ENCODE assay signal across 10 cellular contexts in genomic region chr1:19437911-19438310, GRCh38. TPM values are rescaled to one million over a fixed set of nuclear protein-coding genes. Genes with fewer than 3 reads are reported as not detected.
DNase-seq lines count a peak whose midpoint lies in the region; ATAC-seq and TF ChIP-seq lines count a peak whose summit lies in the region.
"Had no signal": no experiment of that assay in that cellular context is flagged by ENCODE, and none has a peak within 500 bp of the region (broad histone marks: within the 10 kb centered on the region; RNA-seq: fewer than 3 reads in every experiment).

No MANE protein-coding gene starts in this region.

- H3K27ac ChIP-seq in ovary = peak overlapping the region; percentile 82 to 95
- H3K27ac ChIP-seq: BLaER1 had no signal

- WGBS in ovary, 3 donors = 1 to 6% (median 5%) methylated on average over 17 of the region's 17 CpGs

- CTCF ChIA-PET in activated CD8-positive, alpha-beta memory T cell treated with anti-CD3 and anti-CD28 coated beads, Interleukin-2, amount 10 ng/mL, durations not matched to agents 7 days and 5 days (lab: Charles Lee) = interaction anchor here (1.3 kb wide), 1 partner anchor 50 kb away, joined by 3 read pairs; no protein-coding TSS in a partner anchor

- peak; percentile 75 for TF ChIP-seq EP300 in ovary (IDR thresholded peaks at IDR 0.05)

- peaks cover 96% of the 10 kb centered on the region for H3K4me1 Mint-ChIP-seq in stimulated activated naive CD8-positive, alpha-beta T cell treated with anti-CD3 and anti-CD28 coated beads, Interleukin-15, Interleukin-2, amounts not matched to agents 100 ng/mL and 50 ng/mL, for 24 hours (ENCODE audit: low read depth)
- peaks cover 57% of the 10 kb centered on the region for H3K4me1 Mint-ChIP-seq in glutamatergic neuron (ENCODE audit: low read depth, unreplicated experiment)
- peaks cover 73% of the 10 kb centered on the region for H3K4me1 Mint-ChIP-seq in activated CD8-positive, alpha-beta memory T cell treated with anti-CD3 and anti-CD28 coated beads, Interleukin-2, amount 10 ng/mL, durations not matched to agents 7 days and 5 days

- H3K27me3 Mint-ChIP-seq in stimulated activated naive CD8-positive, alpha-beta T cell treated with anti-CD3 and anti-CD28 coated beads, Interleukin-15, Interleukin-2, amounts not matched to agents 100 ng/mL and 50 ng/mL, for 24 hours = no peaks in the 10 kb centered on the region
- peaks cover 2% of the 10 kb centered on the region for H3K27me3 Mint-ChIP-seq in glutamatergic neuron (ENCODE audit: unreplicated experiment)
- no peaks in the 10 kb centered on the region for H3K27me3 Mint-ChIP-seq in activated CD8-positive, alpha-beta memory T cell treated with anti-CD3 and anti-CD28 coated beads, Interleukin-2, amount 10 ng/mL, durations not matched to agents 7 days and 5 days

- no peak overlapping the region for H3K4me3 Mint-ChIP-seq in stimulated activated naive CD8-positive, alpha-beta T cell treated with anti-CD3 and anti-CD28 coated beads, Interleukin-15, Interleukin-2, amounts not matched to agents 100 ng/mL and 50 ng/mL, for 24 hours
- H3K4me3 Mint-ChIP-seq in glutamatergic neuron (ENCODE audit: unreplicated experiment) = no peak overlapping the region
- H3K4me3 Mint-ChIP-seq in activated CD8-positive, alpha-beta memory T cell treated with anti-CD3 and anti-CD28 coated beads, Interleukin-2, amount 10 ng/mL, durations not matched to agents 7 days and 5 days = no peak overlapping the region

- H3K9me3 ChIP-seq in ovary (no peaks in the 10 kb centered on the region), HAP-1 (no peaks in the 10 kb centered on the region)
- H3K9me3 ChIP-seq: BLaER1 had no signal

- H3K4me3 ChIP-seq in ovary (no peak overlapping the region), HAP-1 (no peak overlapping the region)
- H3K4me3 ChIP-seq: BLaER1 had no signal

- TF ChIP-seq POLR2A in ovary (IDR thresholded peaks at IDR 0.05) = peak; percentile 41

- TF ChIP-seq CTCF in glutamatergic neuron (IDR thresholded peaks at IDR 0.05; ENCODE audit: partially characterized antibody, unreplicated experiment) (no peak), ovary (IDR thresholded peaks at IDR 0.05) (no peak)

- no peaks in the 10 kb centered on the region for H3K9me3 Mint-ChIP-seq in stimulated activated naive CD8-positive, alpha-beta T cell treated with anti-CD3 and anti-CD28 coated beads, Interleukin-15, Interleukin-2, amounts not matched to agents 100 ng/mL and 50 ng/mL, for 24 hours
- H3K9me3 Mint-ChIP-seq in glutamatergic neuron (ENCODE audit: unreplicated experiment) = peaks cover 6% of the 10 kb centered on the region
- no peaks in the 10 kb centered on the region for H3K9me3 Mint-ChIP-seq in activated CD8-positive, alpha-beta memory T cell treated with anti-CD3 and anti-CD28 coated beads, Interleukin-2, amount 10 ng/mL, durations not matched to agents 7 days and 5 days (ENCODE audit: low read depth)

- peak overlapping the region; percentile 49 for H3K27ac Mint-ChIP-seq in stimulated activated naive CD8-positive, alpha-beta T cell treated with anti-CD3 and anti-CD28 coated beads, Interleukin-15, Interleukin-2, amounts not matched to agents 100 ng/mL and 50 ng/mL, for 24 hours
- H3K27ac Mint-ChIP-seq in glutamatergic neuron (ENCODE audit: unreplicated experiment) = peak overlapping the region; percentile 76
- no peak overlapping the region for H3K27ac Mint-ChIP-seq in activated CD8-positive, alpha-beta memory T cell treated with anti-CD3 and anti-CD28 coated beads, Interleukin-2, amount 10 ng/mL, durations not matched to agents 7 days and 5 days

- no peaks in the 10 kb centered on the region for H3K36me3 ChIP-seq in ovary
- 0 out of 2 replicates have a peak, but pooled peaks cover 7% of the 10 kb centered on the region for H3K36me3 ChIP-seq in HAP-1 (replicated peaks)

- intact Hi-C loops in ovary (cut with DNase I) = loop anchor here in 2 of 4 donors (5.0 to 10.0 kb wide), 2 partner anchors 47 to 49 kb away; partner anchors contain the start of gene CAPZB (in 2 of the 2)

- in situ Hi-C loops in HAP-1 (cut with MboI; ENCODE audit: low sequenced_read_pairs) = no loop called here

- H3K4me1 ChIP-seq in ovary (ENCODE audit: insufficient read depth) (peaks cover 53% of the 10 kb centered on the region), HAP-1 (no peaks in the 10 kb centered on the region)

- H3K36me3 Mint-ChIP-seq in stimulated activated naive CD8-positive, alpha-beta T cell treated with anti-CD3 and anti-CD28 coated beads, Interleukin-15, Interleukin-2, amounts not matched to agents 100 ng/mL and 50 ng/mL, for 24 hours (ENCODE audit: low read depth) = peaks cover 51% of the 10 kb centered on the region
- no peaks in the 10 kb centered on the region for H3K36me3 Mint-ChIP-seq in glutamatergic neuron (ENCODE audit: unreplicated experiment)
- H3K36me3 Mint-ChIP-seq in activated CD8-positive, alpha-beta memory T cell treated with anti-CD3 and anti-CD28 coated beads, Interleukin-2, amount 10 ng/mL, durations not matched to agents 7 days and 5 days = peaks cover 25% of the 10 kb centered on the region

- DNase-seq in stimulated activated naive CD8-positive, alpha-beta T cell treated with anti-CD3 and anti-CD28 coated beads, Interleukin-15, Interleukin-2, amounts not matched to agents 100 U/mL and 50 U/mL, for 24 hours = no peak
- DNase-seq in glutamatergic neuron (no peak), ovary (peak; percentile 90 to 94 (median 92)), SHP77 treated with DMSO at 0.1 percent for 48 hours (lab: John Stamatoyannopoulos, UW) (no peak), HAP-1 (ENCODE audit: low spot score in 2 of 2) (no peak)
- DNase-seq in activated CD8-positive, alpha-beta memory T cell treated with anti-CD3 and anti-CD28 coated beads, Interleukin-2, amount 10 ng/mL, durations not matched to agents 7 days and 5 days = no peak
- DNase-seq: NCI-H1048 had no signal

- ATAC-seq in stimulated activated naive CD8-positive, alpha-beta T cell treated with anti-CD3 and anti-CD28 coated beads, Interleukin-15, Interleukin-2, amounts not matched to agents 100 U/mL and 50 U/mL, for 24 hours = no peak
- ATAC-seq in activated CD8-positive, alpha-beta memory T cell treated with anti-CD3 and anti-CD28 coated beads, Interleukin-2, amount 10 ng/mL, durations not matched to agents 7 days and 5 days = no peak
- no peak for ATAC-seq in GM21619 (IDR thresholded peaks at IDR 0.05; ENCODE audit: unreplicated experiment)

- no peaks in the 10 kb centered on the region for H3K27me3 ChIP-seq in ovary
- H3K27me3 ChIP-seq in HAP-1 (ENCODE audit: low read depth) = no peaks in the 10 kb centered on the region
- H3K27me3 ChIP-seq: BLaER1 had no signal

RNA-seq across cellular contexts. Expression of gene CAPZB, which starts 47.4 kb away (rescaled TPM):
- total RNA-seq in glutamatergic neuron (ENCODE audit: unreplicated experiment) (326 TPM), ovary (100 to 1,000 TPM in 5 of 7 donors, 10 to 100 TPM in 2; 85.0 to 347 (median 258) TPM)
- 100 to 1,000 TPM; 253 to 391 TPM for polyA plus RNA-seq in ovary
- 100 to 1,000 TPM; 411 to 427 TPM for total RNA-seq in activated CD8-positive, alpha-beta memory T cell treated with anti-CD3 and anti-CD28 coated beads, Interleukin-2, amount 10 ng/mL, durations not matched to agents 7 days and 5 days

Comparison
In these comparisons a context has a peak if more than half of its experiments do, and no peak if none do; other contexts are left out.
1. DNase-seq: peak in ovary (5 of 5); none in stimulated activated naive CD8-positive, alpha-beta T cell treated with anti-CD3 and anti-CD28 coated beads, Interleukin-15, Interleukin-2, amounts not matched to agents 100 U/mL and 50 U/mL, for 24 hours (single experiment), glutamatergic neuron (single experiment), SHP77 treated with DMSO at 0.1 percent for 48 hours (single experiment), HAP-1 (0 of 2) and activated CD8-positive, alpha-beta memory T cell treated with anti-CD3 and anti-CD28 coated beads, Interleukin-2, amount 10 ng/mL, durations not matched to agents 7 days and 5 days (single experiment).